In the genomic region with DNA sequence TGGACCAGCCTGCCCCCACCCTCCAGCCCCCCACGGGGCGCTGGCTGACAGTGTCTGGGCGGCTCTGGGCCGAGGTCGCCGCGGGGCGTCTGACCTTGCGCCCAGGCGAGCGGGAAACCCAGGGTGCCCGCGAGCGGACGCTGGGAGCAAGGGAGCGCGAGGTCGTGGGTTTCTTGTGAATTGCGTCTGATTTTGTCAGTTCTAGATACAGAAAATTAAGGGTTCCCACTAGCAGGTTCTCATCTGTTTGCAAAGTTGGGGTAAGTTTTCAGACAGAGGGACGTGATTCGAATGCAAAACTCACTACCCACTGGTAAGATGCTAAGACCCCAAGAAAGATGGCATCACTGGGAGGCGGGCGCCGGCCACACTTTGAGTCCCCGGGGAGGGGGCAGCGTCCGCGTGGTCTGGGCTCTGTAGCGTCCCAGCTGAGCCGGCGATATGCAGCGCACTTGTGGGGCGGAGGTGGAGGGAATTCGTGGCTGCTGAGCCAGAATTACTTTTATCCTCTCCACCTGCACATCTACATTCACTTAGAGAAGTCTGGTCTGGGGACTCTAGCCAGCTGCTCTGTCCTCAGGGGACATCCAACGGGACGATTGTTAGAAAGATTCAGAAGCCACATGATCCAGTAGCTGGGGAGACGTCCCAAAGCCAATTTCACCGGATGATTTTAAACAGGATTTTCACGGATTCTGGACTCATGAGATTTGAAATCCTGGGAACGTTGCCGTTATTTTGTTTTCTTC, we compare ENCODE assay signal across 1 cellular context.
TF ChIP-seq lines count a peak whose summit lies in the region.

No MANE protein-coding gene starts in this region.

TF ChIP-seq in HEK293, 187 proteins besides CTCF, POLR2A, EP300 and RAD21 (continued from another document and continues in another):
- TF ChIP-seq, protein P1, sequence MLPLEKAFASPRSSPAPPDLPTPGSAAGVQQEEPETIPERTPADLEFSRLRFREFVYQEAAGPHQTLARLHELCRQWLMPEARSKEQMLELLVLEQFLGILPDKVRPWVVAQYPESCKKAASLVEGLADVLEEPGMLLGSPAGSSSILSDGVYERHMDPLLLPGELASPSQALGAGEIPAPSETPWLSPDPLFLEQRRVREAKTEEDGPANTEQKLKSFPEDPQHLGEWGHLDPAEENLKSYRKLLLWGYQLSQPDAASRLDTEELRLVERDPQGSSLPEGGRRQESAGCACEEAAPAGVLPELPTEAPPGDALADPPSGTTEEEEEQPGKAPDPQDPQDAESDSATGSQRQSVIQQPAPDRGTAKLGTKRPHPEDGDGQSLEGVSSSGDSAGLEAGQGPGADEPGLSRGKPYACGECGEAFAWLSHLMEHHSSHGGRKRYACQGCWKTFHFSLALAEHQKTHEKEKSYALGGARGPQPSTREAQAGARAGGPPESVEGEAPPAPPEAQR (tag by site-specific recombination; IDR thresholded peaks at IDR 0.05): no peak
- TF ChIP-seq ZNF146 (tag by site-specific recombination; IDR thresholded peaks at IDR 0.05) (no peak), ZNF670 (tag by site-specific recombination; IDR thresholded peaks at IDR 0.05; ENCODE audit: low read depth) (no peak), ZNF777 (tag by site-specific recombination; IDR thresholded peaks at IDR 0.05; ENCODE audit: borderline replicate concordance) (peak; percentile 17; the same call in 1 of the 2 replicates), ZSCAN23 (tag by site-specific recombination; IDR thresholded peaks at IDR 0.05) (no peak), ZNF76 (tag by site-specific recombination; IDR thresholded peaks at IDR 0.05; ENCODE audit: borderline replicate concordance, low read depth) (peak; percentile 53; the same call in 1 of the 2 replicates), TRIM28 (IDR thresholded peaks at IDR 0.05; ENCODE audit: borderline replicate concordance, low read length) (0 out of 2 replicates have a peak, but pooled peaks have one; percentile 30), ZNF354C (tag by site-specific recombination; IDR thresholded peaks at IDR 0.05; ENCODE audit: borderline replicate concordance, low read depth) (no peak), MZF1 (tag by site-specific recombination; IDR thresholded peaks at IDR 0.05; ENCODE audit: borderline replicate concordance) (no peak), SCRT2 (tag by site-specific recombination; IDR thresholded peaks at IDR 0.05) (no peak), ZBTB17 (tag by site-specific recombination; IDR thresholded peaks at IDR 0.05) (peak; percentile 83), ZNF544 (tag by site-specific recombination; IDR thresholded peaks at IDR 0.05) (no peak), BCL11B (tag by site-specific recombination; IDR thresholded peaks at IDR 0.05; ENCODE audit: low read depth) (peak; percentile 48; the same call in 1 of the 2 replicates), ZNF211 (tag by site-specific recombination; IDR thresholded peaks at IDR 0.05; ENCODE audit: low read depth) (no peak), ZNF223 (tag by site-specific recombination; IDR thresholded peaks at IDR 0.05) (peak; percentile 89; the same call in 1 of the 2 replicates), ZNF133 (tag by site-specific recombination; IDR thresholded peaks at IDR 0.05) (no peak), ZNF37A (tag by site-specific recombination; IDR thresholded peaks at IDR 0.05) (no peak), ZIC2 (tag by site-specific recombination; IDR thresholded peaks at IDR 0.05) (peak; percentile 93), ZNF571 (tag by site-specific recombination; IDR thresholded peaks at IDR 0.05) (no peak), PRDM1 (tag by site-specific recombination; IDR thresholded peaks at IDR 0.05) (no peak), GLI2 (tag by site-specific recombination; IDR thresholded peaks at IDR 0.05; ENCODE audit: borderline replicate concordance, low read depth) (no peak), ZFP41 (tag by site-specific recombination; IDR thresholded peaks at IDR 0.05; ENCODE audit: borderline replicate concordance) (no peak), ZNF548 (tag by site-specific recombination; IDR thresholded peaks at IDR 0.05) (no peak), GLIS1 (tag by site-specific recombination; IDR thresholded peaks at IDR 0.05) (peak; percentile 88), ZNF335 (tag by site-specific recombination; conservative IDR thresholded peaks at IDR 0.05) (peak; percentile 88), ZNF184 (tag by site-specific recombination; IDR thresholded peaks at IDR 0.05) (0 out of 2 replicates have a peak, but pooled peaks have one; percentile 24)
- TF ChIP-seq, protein P2, sequence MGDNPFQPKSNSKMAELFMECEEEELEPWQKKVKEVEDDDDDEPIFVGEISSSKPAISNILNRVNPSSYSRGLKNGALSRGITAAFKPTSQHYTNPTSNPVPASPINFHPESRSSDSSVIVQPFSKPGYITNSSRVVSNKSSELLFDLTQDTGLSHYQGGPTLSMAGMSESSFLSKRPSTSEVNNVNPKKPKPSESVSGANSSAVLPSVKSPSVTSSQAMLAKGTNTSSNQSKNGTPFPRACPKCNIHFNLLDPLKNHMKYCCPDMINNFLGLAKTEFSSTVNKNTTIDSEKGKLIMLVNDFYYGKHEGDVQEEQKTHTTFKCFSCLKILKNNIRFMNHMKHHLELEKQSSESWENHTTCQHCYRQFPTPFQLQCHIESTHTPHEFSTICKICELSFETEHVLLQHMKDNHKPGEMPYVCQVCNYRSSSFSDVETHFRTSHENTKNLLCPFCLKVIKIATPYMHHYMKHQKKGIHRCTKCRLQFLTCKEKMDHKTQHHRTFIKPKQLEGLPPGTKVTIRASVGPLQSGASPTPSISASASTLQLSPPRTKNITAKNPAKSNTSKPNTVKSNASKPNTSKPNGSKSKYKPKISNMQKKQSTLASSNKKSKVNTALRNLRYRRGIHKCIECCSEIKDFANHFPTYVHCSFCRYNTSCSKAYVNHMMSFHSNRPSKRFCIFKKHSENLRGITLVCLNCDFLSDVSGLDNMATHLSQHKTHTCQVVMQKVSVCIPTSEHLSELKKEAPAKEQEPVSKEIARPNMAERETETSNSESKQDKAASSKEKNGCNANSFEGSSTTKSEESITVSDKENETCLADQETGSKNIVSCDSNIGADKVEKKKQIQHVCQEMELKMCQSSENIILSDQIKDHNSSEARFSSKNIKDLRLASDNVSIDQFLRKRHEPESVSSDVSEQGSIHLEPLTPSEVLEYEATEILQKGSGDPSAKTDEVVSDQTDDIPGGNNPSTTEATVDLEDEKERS (tag by site-specific recombination; IDR thresholded peaks at IDR 0.05): no peak
- TF ChIP-seq, protein P3, sequence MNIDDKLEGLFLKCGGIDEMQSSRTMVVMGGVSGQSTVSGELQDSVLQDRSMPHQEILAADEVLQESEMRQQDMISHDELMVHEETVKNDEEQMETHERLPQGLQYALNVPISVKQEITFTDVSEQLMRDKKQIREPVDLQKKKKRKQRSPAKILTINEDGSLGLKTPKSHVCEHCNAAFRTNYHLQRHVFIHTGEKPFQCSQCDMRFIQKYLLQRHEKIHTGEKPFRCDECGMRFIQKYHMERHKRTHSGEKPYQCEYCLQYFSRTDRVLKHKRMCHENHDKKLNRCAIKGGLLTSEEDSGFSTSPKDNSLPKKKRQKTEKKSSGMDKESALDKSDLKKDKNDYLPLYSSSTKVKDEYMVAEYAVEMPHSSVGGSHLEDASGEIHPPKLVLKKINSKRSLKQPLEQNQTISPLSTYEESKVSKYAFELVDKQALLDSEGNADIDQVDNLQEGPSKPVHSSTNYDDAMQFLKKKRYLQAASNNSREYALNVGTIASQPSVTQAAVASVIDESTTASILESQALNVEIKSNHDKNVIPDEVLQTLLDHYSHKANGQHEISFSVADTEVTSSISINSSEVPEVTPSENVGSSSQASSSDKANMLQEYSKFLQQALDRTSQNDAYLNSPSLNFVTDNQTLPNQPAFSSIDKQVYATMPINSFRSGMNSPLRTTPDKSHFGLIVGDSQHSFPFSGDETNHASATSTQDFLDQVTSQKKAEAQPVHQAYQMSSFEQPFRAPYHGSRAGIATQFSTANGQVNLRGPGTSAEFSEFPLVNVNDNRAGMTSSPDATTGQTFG (tag by site-specific recombination; IDR thresholded peaks at IDR 0.05; ENCODE audit: borderline replicate concordance): no peak
- TF ChIP-seq, protein P4, sequence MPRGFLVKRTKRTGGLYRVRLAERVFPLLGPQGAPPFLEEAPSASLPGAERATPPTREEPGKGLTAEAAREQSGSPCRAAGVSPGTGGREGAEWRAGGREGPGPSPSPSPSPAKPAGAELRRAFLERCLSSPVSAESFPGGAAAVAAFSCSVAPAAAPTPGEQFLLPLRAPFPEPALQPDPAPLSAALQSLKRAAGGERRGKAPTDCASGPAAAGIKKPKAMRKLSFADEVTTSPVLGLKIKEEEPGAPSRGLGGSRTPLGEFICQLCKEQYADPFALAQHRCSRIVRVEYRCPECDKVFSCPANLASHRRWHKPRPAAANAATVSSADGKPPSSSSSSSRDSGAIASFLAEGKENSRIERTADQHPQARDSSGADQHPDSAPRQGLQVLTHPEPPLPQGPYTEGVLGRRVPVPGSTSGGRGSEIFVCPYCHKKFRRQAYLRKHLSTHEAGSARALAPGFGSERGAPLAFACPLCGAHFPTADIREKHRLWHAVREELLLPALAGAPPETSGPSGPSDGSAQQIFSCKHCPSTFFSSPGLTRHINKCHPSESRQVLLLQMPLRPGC (tag by site-specific recombination; IDR thresholded peaks at IDR 0.05): no peak
- TF ChIP-seq, protein P5, sequence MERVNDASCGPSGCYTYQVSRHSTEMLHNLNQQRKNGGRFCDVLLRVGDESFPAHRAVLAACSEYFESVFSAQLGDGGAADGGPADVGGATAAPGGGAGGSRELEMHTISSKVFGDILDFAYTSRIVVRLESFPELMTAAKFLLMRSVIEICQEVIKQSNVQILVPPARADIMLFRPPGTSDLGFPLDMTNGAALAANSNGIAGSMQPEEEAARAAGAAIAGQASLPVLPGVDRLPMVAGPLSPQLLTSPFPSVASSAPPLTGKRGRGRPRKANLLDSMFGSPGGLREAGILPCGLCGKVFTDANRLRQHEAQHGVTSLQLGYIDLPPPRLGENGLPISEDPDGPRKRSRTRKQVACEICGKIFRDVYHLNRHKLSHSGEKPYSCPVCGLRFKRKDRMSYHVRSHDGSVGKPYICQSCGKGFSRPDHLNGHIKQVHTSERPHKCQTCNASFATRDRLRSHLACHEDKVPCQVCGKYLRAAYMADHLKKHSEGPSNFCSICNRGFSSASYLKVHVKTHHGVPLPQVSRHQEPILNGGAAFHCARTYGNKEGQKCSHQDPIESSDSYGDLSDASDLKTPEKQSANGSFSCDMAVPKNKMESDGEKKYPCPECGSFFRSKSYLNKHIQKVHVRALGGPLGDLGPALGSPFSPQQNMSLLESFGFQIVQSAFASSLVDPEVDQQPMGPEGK (tag by site-specific recombination; IDR thresholded peaks at IDR 0.05): peak; percentile 88
- TF ChIP-seq, protein P6, sequence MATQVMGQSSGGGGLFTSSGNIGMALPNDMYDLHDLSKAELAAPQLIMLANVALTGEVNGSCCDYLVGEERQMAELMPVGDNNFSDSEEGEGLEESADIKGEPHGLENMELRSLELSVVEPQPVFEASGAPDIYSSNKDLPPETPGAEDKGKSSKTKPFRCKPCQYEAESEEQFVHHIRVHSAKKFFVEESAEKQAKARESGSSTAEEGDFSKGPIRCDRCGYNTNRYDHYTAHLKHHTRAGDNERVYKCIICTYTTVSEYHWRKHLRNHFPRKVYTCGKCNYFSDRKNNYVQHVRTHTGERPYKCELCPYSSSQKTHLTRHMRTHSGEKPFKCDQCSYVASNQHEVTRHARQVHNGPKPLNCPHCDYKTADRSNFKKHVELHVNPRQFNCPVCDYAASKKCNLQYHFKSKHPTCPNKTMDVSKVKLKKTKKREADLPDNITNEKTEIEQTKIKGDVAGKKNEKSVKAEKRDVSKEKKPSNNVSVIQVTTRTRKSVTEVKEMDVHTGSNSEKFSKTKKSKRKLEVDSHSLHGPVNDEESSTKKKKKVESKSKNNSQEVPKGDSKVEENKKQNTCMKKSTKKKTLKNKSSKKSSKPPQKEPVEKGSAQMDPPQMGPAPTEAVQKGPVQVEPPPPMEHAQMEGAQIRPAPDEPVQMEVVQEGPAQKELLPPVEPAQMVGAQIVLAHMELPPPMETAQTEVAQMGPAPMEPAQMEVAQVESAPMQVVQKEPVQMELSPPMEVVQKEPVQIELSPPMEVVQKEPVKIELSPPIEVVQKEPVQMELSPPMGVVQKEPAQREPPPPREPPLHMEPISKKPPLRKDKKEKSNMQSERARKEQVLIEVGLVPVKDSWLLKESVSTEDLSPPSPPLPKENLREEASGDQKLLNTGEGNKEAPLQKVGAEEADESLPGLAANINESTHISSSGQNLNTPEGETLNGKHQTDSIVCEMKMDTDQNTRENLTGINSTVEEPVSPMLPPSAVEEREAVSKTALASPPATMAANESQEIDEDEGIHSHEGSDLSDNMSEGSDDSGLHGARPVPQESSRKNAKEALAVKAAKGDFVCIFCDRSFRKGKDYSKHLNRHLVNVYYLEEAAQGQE (tag by site-specific recombination; IDR thresholded peaks at IDR 0.05): no peak
- TF ChIP-seq, protein P7, sequence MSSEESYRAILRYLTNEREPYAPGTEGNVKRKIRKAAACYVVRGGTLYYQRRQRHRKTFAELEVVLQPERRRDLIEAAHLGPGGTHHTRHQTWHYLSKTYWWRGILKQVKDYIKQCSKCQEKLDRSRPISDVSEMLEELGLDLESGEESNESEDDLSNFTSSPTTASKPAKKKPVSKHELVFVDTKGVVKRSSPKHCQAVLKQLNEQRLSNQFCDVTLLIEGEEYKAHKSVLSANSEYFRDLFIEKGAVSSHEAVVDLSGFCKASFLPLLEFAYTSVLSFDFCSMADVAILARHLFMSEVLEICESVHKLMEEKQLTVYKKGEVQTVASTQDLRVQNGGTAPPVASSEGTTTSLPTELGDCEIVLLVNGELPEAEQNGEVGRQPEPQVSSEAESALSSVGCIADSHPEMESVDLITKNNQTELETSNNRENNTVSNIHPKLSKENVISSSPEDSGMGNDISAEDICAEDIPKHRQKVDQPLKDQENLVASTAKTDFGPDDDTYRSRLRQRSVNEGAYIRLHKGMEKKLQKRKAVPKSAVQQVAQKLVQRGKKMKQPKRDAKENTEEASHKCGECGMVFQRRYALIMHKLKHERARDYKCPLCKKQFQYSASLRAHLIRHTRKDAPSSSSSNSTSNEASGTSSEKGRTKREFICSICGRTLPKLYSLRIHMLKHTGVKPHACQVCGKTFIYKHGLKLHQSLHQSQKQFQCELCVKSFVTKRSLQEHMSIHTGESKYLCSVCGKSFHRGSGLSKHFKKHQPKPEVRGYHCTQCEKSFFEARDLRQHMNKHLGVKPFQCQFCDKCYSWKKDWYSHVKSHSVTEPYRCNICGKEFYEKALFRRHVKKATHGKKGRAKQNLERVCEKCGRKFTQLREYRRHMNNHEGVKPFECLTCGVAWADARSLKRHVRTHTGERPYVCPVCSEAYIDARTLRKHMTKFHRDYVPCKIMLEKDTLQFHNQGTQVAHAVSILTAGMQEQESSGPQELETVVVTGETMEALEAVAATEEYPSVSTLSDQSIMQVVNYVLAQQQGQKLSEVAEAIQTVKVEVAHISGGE (tag by site-specific recombination; conservative IDR thresholded peaks at IDR 0.05; ENCODE audit: low read depth): peak; percentile 4; the same call in 1 of the 2 replicates
- TF ChIP-seq, protein P8, sequence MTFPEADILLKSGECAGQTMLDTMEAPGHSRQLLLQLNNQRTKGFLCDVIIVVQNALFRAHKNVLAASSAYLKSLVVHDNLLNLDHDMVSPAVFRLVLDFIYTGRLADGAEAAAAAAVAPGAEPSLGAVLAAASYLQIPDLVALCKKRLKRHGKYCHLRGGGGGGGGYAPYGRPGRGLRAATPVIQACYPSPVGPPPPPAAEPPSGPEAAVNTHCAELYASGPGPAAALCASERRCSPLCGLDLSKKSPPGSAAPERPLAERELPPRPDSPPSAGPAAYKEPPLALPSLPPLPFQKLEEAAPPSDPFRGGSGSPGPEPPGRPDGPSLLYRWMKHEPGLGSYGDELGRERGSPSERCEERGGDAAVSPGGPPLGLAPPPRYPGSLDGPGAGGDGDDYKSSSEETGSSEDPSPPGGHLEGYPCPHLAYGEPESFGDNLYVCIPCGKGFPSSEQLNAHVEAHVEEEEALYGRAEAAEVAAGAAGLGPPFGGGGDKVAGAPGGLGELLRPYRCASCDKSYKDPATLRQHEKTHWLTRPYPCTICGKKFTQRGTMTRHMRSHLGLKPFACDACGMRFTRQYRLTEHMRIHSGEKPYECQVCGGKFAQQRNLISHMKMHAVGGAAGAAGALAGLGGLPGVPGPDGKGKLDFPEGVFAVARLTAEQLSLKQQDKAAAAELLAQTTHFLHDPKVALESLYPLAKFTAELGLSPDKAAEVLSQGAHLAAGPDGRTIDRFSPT (tag by site-specific recombination; IDR thresholded peaks at IDR 0.05): peak; percentile 78
